ENCODE assay signal across 20 cellular contexts in the genomic region with DNA sequence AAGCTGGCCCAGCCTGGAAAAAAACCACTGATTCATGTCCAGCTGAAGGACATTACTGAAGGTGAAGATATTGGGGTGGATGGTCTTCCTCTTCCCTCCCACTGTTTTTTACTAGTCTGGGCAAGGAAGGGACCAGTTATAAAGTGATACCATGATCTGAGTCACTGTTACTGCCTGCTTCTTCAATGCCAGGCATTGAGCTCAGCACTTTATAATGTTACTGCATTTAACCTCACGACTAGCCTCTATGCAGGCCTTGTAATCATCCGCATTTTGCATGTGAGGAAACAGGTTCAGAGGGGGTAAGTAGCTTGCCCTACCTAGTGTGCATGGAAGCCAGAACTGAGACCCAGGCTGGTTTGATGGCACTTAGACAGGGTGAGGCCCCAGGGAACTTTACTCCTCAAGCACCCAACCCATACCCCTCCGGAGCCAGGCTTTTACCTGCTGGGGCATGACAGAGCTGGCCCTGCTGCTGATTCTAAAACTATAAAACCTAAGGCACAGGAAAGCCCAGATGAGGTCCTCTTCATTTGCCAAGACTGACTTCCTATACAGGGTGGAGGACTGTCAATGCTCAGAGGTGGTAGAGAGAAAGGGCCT. TPM values are rescaled to one million over a fixed set of nuclear protein-coding genes. Genes with fewer than 3 reads are reported as not detected.
A peak's percentile ranks its signal among the peaks of the same experiment; 100 is the strongest.
DNase-seq lines count a peak whose midpoint lies in the region; ATAC-seq, FAIRE-seq and TF ChIP-seq lines count a peak whose summit lies in the region.
"Had no signal": no experiment of that assay in that cellular context is flagged by ENCODE, and none has a peak within 500 bp of the region (broad histone marks: within the 10 kb centered on the region; RNA-seq: fewer than 3 reads in every experiment).

No MANE protein-coding gene starts in this region.

- H3K27ac ChIP-seq in foreskin keratinocyte (no peak overlapping the region), prostate gland (peak overlapping the region in 1 of 2 donors; percentile 39), vagina (peak overlapping the region; percentile 24), brain microvascular endothelial cell (no peak overlapping the region)

- no peak for TF ChIP-seq CTCF in bronchial epithelial cell (IDR thresholded peaks at IDR 0.05; ENCODE audit: insufficient read depth, low read length, severe bottlenecking)
- TF ChIP-seq CTCF in foreskin keratinocyte (conservative IDR thresholded peaks at IDR 0.05), result no peak
- no peak for TF ChIP-seq CTCF in prostate gland (IDR thresholded peaks at IDR 0.05)
- TF ChIP-seq CTCF in vagina (IDR thresholded peaks at IDR 0.05), result no peak
- TF ChIP-seq CTCF in brain microvascular endothelial cell (IDR thresholded peaks at IDR 0.05; ENCODE audit: low read depth, low read length, missing control alignments), result no peak

- no peaks in the 10 kb centered on the region for H3K9me3 ChIP-seq in prostate gland
- H3K9me3 ChIP-seq in vagina, result no peaks in the 10 kb centered on the region
- H3K9me3 ChIP-seq: HAP-1 had no signal

- 44% methylated on average over 3 of the region's 3 CpGs for WGBS in prostate gland

- ATAC-seq in foreskin keratinocyte, result peak; percentile 38
- ATAC-seq: CD8-positive, alpha-beta T cell had no signal

- H3K36me3 ChIP-seq in bronchial epithelial cell (ENCODE audit: control insufficient read depth, insufficient read depth, low read length) (no peaks in the 10 kb centered on the region), prostate gland (no peaks in the 10 kb centered on the region), vagina (no peaks in the 10 kb centered on the region), brain microvascular endothelial cell (replicated peaks) (no peaks in the 10 kb centered on the region)
- H3K36me3 ChIP-seq: HAP-1 had no signal

- no peaks in the 10 kb centered on the region for H3K4me1 ChIP-seq in foreskin keratinocyte
- H3K4me1 ChIP-seq in prostate gland (replicated peaks), result no peaks in the 10 kb centered on the region
- peaks cover 24% of the 10 kb centered on the region for H3K4me1 ChIP-seq in vagina
- H3K4me1 ChIP-seq: HAP-1 had no signal

- no peak for TF ChIP-seq POLR2A in prostate gland (IDR thresholded peaks at IDR 0.05)
- TF ChIP-seq POLR2A in vagina (IDR thresholded peaks at IDR 0.05), result no peak

- in situ Hi-C loops in brain microvascular endothelial cell (cut with HindIII; ENCODE audit: low pct_ligation_motif_present, low sequenced_read_pairs), result no loop called here

- no peak for FAIRE-seq in bronchial epithelial cell (lab: Jason Lieb, UNC)

- H3K4me3 ChIP-seq in bronchial epithelial cell (ENCODE audit: low read depth, low read length) (no peak overlapping the region), prostate gland (no peak overlapping the region), vagina (no peak overlapping the region), brain microvascular endothelial cell (ENCODE audit: low read depth, low read length) (no peak overlapping the region)
- H3K4me3 ChIP-seq: HAP-1 had no signal

- H3K27me3 ChIP-seq in bronchial epithelial cell (ENCODE audit: control insufficient read depth, insufficient read depth, low read length) (no peaks in the 10 kb centered on the region), foreskin keratinocyte (no peaks in the 10 kb centered on the region), prostate gland (replicated peaks; ENCODE audit: insufficient read depth) (no peaks in the 10 kb centered on the region), vagina (no peaks in the 10 kb centered on the region), brain microvascular endothelial cell (replicated peaks) (no peaks in the 10 kb centered on the region)

- DNase-seq in bronchial epithelial cell (ENCODE audit: low read depth), result peak; percentile 58
- DNase-seq in foreskin keratinocyte, result peak in 1 of 2 donors; percentile 25
- DNase-seq in prostate gland (ENCODE audit: low spot score), result peak; percentile 58
- DNase-seq in vagina (ENCODE audit: extremely low spot score in 2 of 2), result no peak
- DNase-seq in AML-193 (lab: John Stamatoyannopoulos, UW), result no peak
- DNase-seq in NCI-H226, result no peak
- DNase-seq in brain microvascular endothelial cell, result no peak
- DNase-seq: CD8-positive, alpha-beta T cell; DMS79 treated with DMSO at 0.1 percent for 48 hours; IMR-90; NCI-H1417 treated with DMSO at 0.1 percent for 48 hours; NCI-H2029; NCI-H2171; NCI-H748 treated with DMSO at 0.1 percent for 48 hours; OCI-M1 had no signal

- intact Hi-C loops in prostate gland (cut with DNase I) (no loop called here), vagina (cut with DNase I) (no loop called here)

RNA-seq across cellular contexts. Expression of gene KCNK5, which starts 11.0 kb away (rescaled TPM):
- 0.26 TPM in 2 replicates for total RNA-seq in bronchial epithelial cell
- total RNA-seq in foreskin keratinocyte, result 0.04 TPM in 1 of 2 replicates, not detected in the other
- 0.02 TPM in 2 replicates for polyA plus RNA-seq in foreskin keratinocyte
- 1 to 10 TPM; 1.8 to 2.7 TPM for total RNA-seq in prostate gland
- total RNA-seq in vagina, result 16.7 TPM
- total RNA-seq: G401, HT1080, IMR-90 had no signal
- polyA plus RNA-seq: AG04450, BJ, IMR-90 had no signal

Comparison
In these comparisons a context has a peak if more than half of its experiments do, and no peak if none do; other contexts are left out.
1. DNase-seq: peak in bronchial epithelial cell (single experiment) and prostate gland (single experiment); none in vagina (0 of 2), AML-193 (0 of 2), NCI-H226 (single experiment) and brain microvascular endothelial cell (single experiment).